In genomic region chr3:66404903-66405700, GRCh38 we compare ENCODE assay signal across 20 cellular contexts.
A peak's percentile ranks its signal among the peaks of the same experiment; 100 is the strongest.
DNase-seq lines count a peak whose midpoint lies in the region; ATAC-seq and TF ChIP-seq lines count a peak whose summit lies in the region.
"Had no signal": no experiment of that assay in that cellular context is flagged by ENCODE, and none has a peak within 500 bp of the region (broad histone marks: within the 10 kb centered on the region; RNA-seq: fewer than 3 reads in every experiment).

No MANE protein-coding gene starts in this region.

- H3K36me3 Mint-ChIP-seq in activated T-helper 17 cell treated with anti-CD3 and anti-CD28 coated beads, Interleukin-2, amount 50 U/mL, for 72 hours (ENCODE audit: low read depth) = peaks cover 89% of the 10 kb centered on the region
- H3K36me3 Mint-ChIP-seq: activated CD8-positive, alpha-beta memory T cell treated with anti-CD3 and anti-CD28 coated beads, Interleukin-2, amount 10 ng/mL, durations not matched to agents 7 days and 5 days; mesothelial cell of epicardium had no signal

- peak; percentile 6 for DNase-seq in left cardiac atrium
- DNase-seq in right cardiac atrium = no peak
- DNase-seq in esophagus muscularis mucosa (ENCODE audit: extremely low spot score) = no peak
- DNase-seq in sigmoid colon = peak; percentile 66
- DNase-seq in DMS 273 treated with DMSO at 0.1 percent for 48 hours (lab: John Stamatoyannopoulos, UW) = no peak
- DNase-seq in activated T-cell treated with anti-CD3 and anti-CD28 coated beads, Interleukin-2, amount 50 U/mL, for 48 hours = no peak
- DNase-seq: activated CD4-positive, alpha-beta T cell treated with anti-CD3 and anti-CD28 coated beads for 36 hours; activated CD8-positive, alpha-beta memory T cell treated with anti-CD3 and anti-CD28 coated beads, Interleukin-2, amount 10 ng/mL, durations not matched to agents 7 days and 5 days; activated effector memory CD4-positive, alpha-beta T cell treated with Interleukin-2 at 50 U/mL for 16 hours; CD8-positive, alpha-beta T cell; effector memory CD8-positive, alpha-beta T cell; left colon; NCI-H1417 treated with DMSO at 0.1 percent for 48 hours; stimulated activated CD4-positive, alpha-beta T cell treated with anti-CD3 and anti-CD28 coated beads, Interleukin-2, amount 100 ng/mL, for 48 hours had no signal

- H3K4me3 ChIP-seq in right cardiac atrium (ENCODE audit: low read length) = no peak overlapping the region
- H3K4me3 ChIP-seq in esophagus muscularis mucosa = no peak overlapping the region
- peak overlapping the region in 1 of 4 donors; percentile 2 for H3K4me3 ChIP-seq in sigmoid colon
- H3K4me3 ChIP-seq: A549, adrenal gland had no signal

- no peak for TF ChIP-seq POLR2A in esophagus muscularis mucosa (IDR thresholded peaks at IDR 0.05; ENCODE audit: low read depth)
- no peak for TF ChIP-seq POLR2A in sigmoid colon (IDR thresholded peaks at IDR 0.05)

- TF ChIP-seq EP300 in esophagus muscularis mucosa (IDR thresholded peaks at IDR 0.05) (no peak), sigmoid colon (IDR thresholded peaks at IDR 0.05) (no peak)

- no peaks in the 10 kb centered on the region for H3K9me3 Mint-ChIP-seq in activated T-helper 17 cell treated with anti-CD3 and anti-CD28 coated beads, Interleukin-2, amount 50 U/mL, for 72 hours
- H3K9me3 Mint-ChIP-seq: CD8-positive, alpha-beta T cell; effector memory CD8-positive, alpha-beta T cell; mesothelial cell of epicardium had no signal

- intact Hi-C loops in left cardiac atrium (cut with DNase I) (loop anchor here (5.0 to 10.0 kb wide), 3 partner anchors 92 to 412 kb away; partner anchors contain the start of gene LRIG1 (in 1 of the 2)), right cardiac atrium (cut with DNase I) (loop anchor here in 3 of 4 donors (5.0 to 10.0 kb wide), 4 partner anchors 97 to 412 kb away; partner anchors contain the start of gene LRIG1 (in 1 of the 3)), esophagus muscularis mucosa (cut with DNase I) (loop anchor here (10.0 kb wide), 2 partner anchors 130 to 320 kb away; no protein-coding TSS in a partner anchor), sigmoid colon (cut with DNase I) (loop anchor here (5.0 to 10.0 kb wide), 3 partner anchors 150 to 412 kb away; no protein-coding TSS in a partner anchor)

- TF ChIP-seq CTCF in esophagus muscularis mucosa (IDR thresholded peaks at IDR 0.05) = no peak
- no peak for TF ChIP-seq CTCF in sigmoid colon (IDR thresholded peaks at IDR 0.05)

- H3K27ac ChIP-seq in right cardiac atrium (ENCODE audit: low read length) = no peak overlapping the region
- peak overlapping the region; percentile 73 to 86 (median 82) for H3K27ac ChIP-seq in esophagus muscularis mucosa (replicated peaks in 1 of 4)
- peak overlapping the region; percentile 73 to 95 (median 86) for H3K27ac ChIP-seq in sigmoid colon
- H3K27ac ChIP-seq: A549, adrenal gland had no signal

- 95% methylated on average over 32 of the region's 32 CpGs for WGBS in right cardiac atrium
- 87% methylated on average over 32 of the region's 32 CpGs for WGBS in esophagus muscularis mucosa
- WGBS in sigmoid colon, 2 donors = 95 to 96% methylated on average over 32 of the region's 32 CpGs

- H3K36me3 ChIP-seq in esophagus muscularis mucosa (peaks cover 4 to 68% (median 46%) of the 10 kb centered on the region in 4 donors), sigmoid colon (peaks cover 6 to 62% (median 23%) of the 10 kb centered on the region in 4 donors)
- H3K36me3 ChIP-seq: adrenal gland had no signal

- no peaks in the 10 kb centered on the region for H3K9me3 ChIP-seq in right cardiac atrium (ENCODE audit: control insufficient read depth, low read length)
- no peaks in the 10 kb centered on the region for H3K9me3 ChIP-seq in esophagus muscularis mucosa
- no peaks in the 10 kb centered on the region for H3K9me3 ChIP-seq in sigmoid colon
- H3K9me3 ChIP-seq: A549, adrenal gland had no signal

- H3K4me1 ChIP-seq in right cardiac atrium (ENCODE audit: control insufficient read depth, insufficient read depth, low read length) (no peaks in the 10 kb centered on the region), esophagus muscularis mucosa (peaks cover 50 to 100% (median 100%) of the 10 kb centered on the region in 4 donors), sigmoid colon (peaks cover 0 to 100% (median 99%) of the 10 kb centered on the region in 4 donors)
- H3K4me1 ChIP-seq: A549, adrenal gland had no signal

- H3K27ac Mint-ChIP-seq in activated T-helper 17 cell treated with anti-CD3 and anti-CD28 coated beads, Interleukin-2, amount 50 U/mL, for 72 hours = no peak overlapping the region
- H3K27ac Mint-ChIP-seq: activated CD4-positive, alpha-beta T cell treated with anti-CD3 and anti-CD28 coated beads for 36 hours; activated CD8-positive, alpha-beta memory T cell treated with anti-CD3 and anti-CD28 coated beads, Interleukin-2, amount 10 ng/mL, durations not matched to agents 7 days and 5 days; CD8-positive, alpha-beta T cell; mesothelial cell of epicardium had no signal

- H3K27me3 ChIP-seq in right cardiac atrium (ENCODE audit: control insufficient read depth, insufficient read depth) (no peaks in the 10 kb centered on the region), esophagus muscularis mucosa (no peaks in the 10 kb centered on the region), sigmoid colon (no peaks in the 10 kb centered on the region)
- H3K27me3 ChIP-seq: adrenal gland had no signal

- no peaks in the 10 kb centered on the region for H3K4me1 Mint-ChIP-seq in activated T-helper 17 cell treated with anti-CD3 and anti-CD28 coated beads, Interleukin-2, amount 50 U/mL, for 72 hours
- H3K4me1 Mint-ChIP-seq: activated CD4-positive, alpha-beta T cell treated with anti-CD3 and anti-CD28 coated beads for 36 hours had no signal

- no peak for ATAC-seq in left cardiac atrium
- no peak for ATAC-seq in right cardiac atrium
- ATAC-seq in activated T-helper 17 cell treated with anti-CD3 and anti-CD28 coated beads, Interleukin-2, amount 50 U/mL, for 72 hours (replicated peaks) = no peak
- ATAC-seq in GM19455 (IDR thresholded peaks at IDR 0.05; ENCODE audit: unreplicated experiment) = no peak
- ATAC-seq: A549; activated CD4-positive, alpha-beta T cell treated with anti-CD3 and anti-CD28 coated beads for 36 hours; activated CD8-positive, alpha-beta memory T cell treated with anti-CD3 and anti-CD28 coated beads, Interleukin-2, amount 10 ng/mL, durations not matched to agents 7 days and 5 days; CD8-positive, alpha-beta T cell; effector memory CD8-positive, alpha-beta T cell; left colon; sciatic nerve had no signal

- H3K4me3 Mint-ChIP-seq in activated T-helper 17 cell treated with anti-CD3 and anti-CD28 coated beads, Interleukin-2, amount 50 U/mL, for 72 hours = no peak overlapping the region
- H3K4me3 Mint-ChIP-seq: activated CD4-positive, alpha-beta T cell treated with anti-CD3 and anti-CD28 coated beads for 36 hours; activated CD8-positive, alpha-beta memory T cell treated with anti-CD3 and anti-CD28 coated beads, Interleukin-2, amount 10 ng/mL, durations not matched to agents 7 days and 5 days; CD8-positive, alpha-beta T cell; effector memory CD8-positive, alpha-beta T cell; mesothelial cell of epicardium had no signal

- H3K27me3 Mint-ChIP-seq in activated T-helper 17 cell treated with anti-CD3 and anti-CD28 coated beads, Interleukin-2, amount 50 U/mL, for 72 hours = no peaks in the 10 kb centered on the region
- H3K27me3 Mint-ChIP-seq: activated CD4-positive, alpha-beta T cell treated with anti-CD3 and anti-CD28 coated beads for 36 hours; activated CD8-positive, alpha-beta memory T cell treated with anti-CD3 and anti-CD28 coated beads, Interleukin-2, amount 10 ng/mL, durations not matched to agents 7 days and 5 days; effector memory CD8-positive, alpha-beta T cell had no signal

Comparison
In these comparisons a context has a peak if more than half of its experiments do, and no peak if none do; other contexts are left out.
1. DNase-seq: peak in left cardiac atrium (single experiment) and sigmoid colon (single experiment); none in right cardiac atrium (0 of 3), esophagus muscularis mucosa (single experiment), DMS 273 treated with DMSO at 0.1 percent for 48 hours (single experiment) and activated T-cell treated with anti-CD3 and anti-CD28 coated beads, Interleukin-2, amount 50 U/mL, for 48 hours (0 of 2).